In genomic region chr5:120808135-120808534, GRCh38 we compare ENCODE assay signal across 1 cellular context.
TF ChIP-seq lines count a peak whose summit lies in the region.

No MANE protein-coding gene starts in this region.

TF ChIP-seq in IMR-90, 13 proteins besides CTCF, POLR2A, EP300 and RAD21:
- no peak for TF ChIP-seq NFE2L2 (IDR thresholded peaks at IDR 0.05; ENCODE audit: low read depth, low read length)
- no peak for TF ChIP-seq ELK1 (IDR thresholded peaks at IDR 0.05; ENCODE audit: borderline replicate concordance, low read depth, low read length)
- no peak for TF ChIP-seq MXI1 (IDR thresholded peaks at IDR 0.05; ENCODE audit: borderline replicate concordance, low read depth, low read length)
- TF ChIP-seq SMC3 (IDR thresholded peaks at IDR 0.05; ENCODE audit: low read depth, low read length), result no peak
- TF ChIP-seq FOS (IDR thresholded peaks at IDR 0.05; ENCODE audit: low read depth, low read length), result no peak
- TF ChIP-seq BHLHE40 (IDR thresholded peaks at IDR 0.05; ENCODE audit: low read depth, low read length), result no peak
- TF ChIP-seq RFX5 (IDR thresholded peaks at IDR 0.05; ENCODE audit: low read depth, low read length), result no peak
- TF ChIP-seq CEBPB (IDR thresholded peaks at IDR 0.05; ENCODE audit: low read depth, low read length), result no peak
- no peak for TF ChIP-seq USF2 (IDR thresholded peaks at IDR 0.05; ENCODE audit: low read depth, low read length)
- no peak for TF ChIP-seq RCOR1 (IDR thresholded peaks at IDR 0.05; ENCODE audit: insufficient replicate concordance, low read length)
- TF ChIP-seq MAFK (IDR thresholded peaks at IDR 0.05; ENCODE audit: low read depth, low read length), result no peak
- TF ChIP-seq MAZ (IDR thresholded peaks at IDR 0.05; ENCODE audit: borderline replicate concordance, low read depth, low read length), result no peak
- TF ChIP-seq CHD1 (IDR thresholded peaks at IDR 0.05; ENCODE audit: low read depth, low read length), result no peak
